ENCODE assay signal across 1 cellular context in the genomic region with DNA sequence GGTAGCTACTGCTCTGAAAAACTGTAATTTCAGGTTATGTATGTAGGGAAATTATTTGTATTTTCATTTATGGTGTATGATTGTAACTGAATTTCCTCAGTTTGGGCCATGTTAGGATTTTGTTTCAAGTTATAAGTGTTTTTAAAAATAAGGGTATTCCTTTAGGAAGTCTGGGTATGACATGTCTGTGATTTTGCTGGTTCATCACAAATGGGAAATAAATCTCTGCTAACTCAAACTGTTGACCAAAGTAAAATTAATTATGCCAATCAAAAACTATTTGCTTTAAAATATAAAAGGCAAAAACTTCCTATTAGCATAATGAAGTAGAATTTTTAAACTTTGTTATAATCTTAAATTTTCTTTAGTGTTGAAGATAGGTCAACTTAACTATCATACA.
TF ChIP-seq lines count a peak whose summit lies in the region.

No MANE protein-coding gene starts in this region.

TF ChIP-seq in IMR-90, 13 proteins besides CTCF, POLR2A, EP300 and RAD21:
- TF ChIP-seq MXI1 (IDR thresholded peaks at IDR 0.05; ENCODE audit: borderline replicate concordance, low read depth, low read length) (no peak), MAFK (IDR thresholded peaks at IDR 0.05; ENCODE audit: low read depth, low read length) (peak; percentile 48)
